Comparison of ENCODE assay signal across 1 cellular context in genomic region chr21:38477241-38477640, GRCh38.
TF ChIP-seq lines count a peak whose summit lies in the region.

No MANE protein-coding gene starts in this region.

TF ChIP-seq in endothelial cell of umbilical vein, 7 proteins besides CTCF, POLR2A, EP300 and RAD21:
- TF ChIP-seq EZH2 (IDR thresholded peaks at IDR 0.05; ENCODE audit: borderline replicate concordance, low read depth, low read length, severe bottlenecking) (no peak), FOS (IDR thresholded peaks at IDR 0.05; ENCODE audit: borderline replicate concordance, insufficient read depth, low read length) (peak; percentile 25)
